8 cellular contexts compared by ENCODE assay signal in the genomic region with DNA sequence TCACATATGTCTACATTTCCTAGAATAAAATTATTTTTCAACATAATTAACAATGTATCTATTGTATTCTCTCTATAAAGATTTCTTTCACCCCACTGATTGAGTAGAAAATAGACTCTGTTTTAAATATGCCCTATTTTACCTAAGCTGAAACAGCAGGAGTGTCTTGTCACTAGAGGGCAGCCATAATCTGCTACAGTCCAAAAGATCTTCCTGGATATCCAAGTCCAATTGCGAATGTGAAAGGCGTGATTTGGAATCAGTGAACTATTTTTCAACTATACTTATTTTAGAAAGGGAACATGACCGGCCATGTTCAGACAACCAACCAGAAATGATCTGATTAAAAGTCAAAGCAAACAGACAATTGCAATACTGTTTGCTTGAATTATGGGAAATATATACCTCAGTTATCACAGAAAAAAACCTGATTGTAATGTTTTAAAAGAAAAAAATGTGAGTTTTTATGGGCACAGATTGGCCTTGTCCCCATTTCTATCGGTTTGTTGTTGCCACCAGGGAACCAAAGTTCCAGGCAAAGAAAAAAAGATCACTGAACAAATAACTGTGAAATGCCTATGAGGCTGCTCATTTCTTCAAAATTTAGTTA.
DNase-seq lines count a peak whose midpoint lies in the region; ATAC-seq and TF ChIP-seq lines count a peak whose summit lies in the region.

No MANE protein-coding gene starts in this region.

- intact Hi-C loops in ovary (cut with DNase I), result no loop called here

- H3K27me3 ChIP-seq in ovary, result no peaks in the 10 kb centered on the region

- H3K9me3 ChIP-seq in ovary, result no peaks in the 10 kb centered on the region

- ATAC-seq in HG03108 (IDR thresholded peaks at IDR 0.05; ENCODE audit: unreplicated experiment) (no peak), GM19463 (IDR thresholded peaks at IDR 0.05; ENCODE audit: unreplicated experiment) (no peak)

- no peak for TF ChIP-seq EP300 in ovary (IDR thresholded peaks at IDR 0.05)

- H3K27ac ChIP-seq in ovary, result no peak overlapping the region

- H3K36me3 ChIP-seq in ovary, result no peaks in the 10 kb centered on the region

- 5 to 15% (median 7%) methylated on average over 4 of the region's 4 CpGs for WGBS in ovary, 3 donors

- H3K4me3 ChIP-seq in epithelial cell of esophagus (ENCODE audit: low read length) (no peak overlapping the region), ovary (no peak overlapping the region)

- TF ChIP-seq POLR2A in ovary (IDR thresholded peaks at IDR 0.05), result no peak

- TF ChIP-seq CTCF in epithelial cell of esophagus (IDR thresholded peaks at IDR 0.05; ENCODE audit: insufficient read depth, low read depth, low read length, missing control alignments) (peak; percentile 88), ovary (IDR thresholded peaks at IDR 0.05) (peak; percentile 21 to 26 (median 21))

- H3K4me1 ChIP-seq in ovary (ENCODE audit: insufficient read depth), result no peaks in the 10 kb centered on the region

- peak; percentile 71 for DNase-seq in NCI-H82 (lab: John Stamatoyannopoulos, UW)
- DNase-seq in NCI-H82 treated with DMSO at 0.1 percent for 48 hours (lab: John Stamatoyannopoulos, UW; ENCODE audit: unreplicated experiment), result no peak
- DNase-seq in NCI-H748 (lab: John Stamatoyannopoulos, UW; ENCODE audit: unreplicated experiment), result peak; percentile 71
- peak; percentile 87 for DNase-seq in epithelial cell of esophagus (ENCODE audit: low read depth)
- peak in 1 of 5 donors; percentile 19 for DNase-seq in ovary
- DNase-seq in stimulated activated CD4-positive, alpha-beta T cell treated with anti-CD3 and anti-CD28 coated beads, Interleukin-2, amount 100 ng/mL, for 48 hours, result no peak

Comparison
In these comparisons a context has a peak if more than half of its experiments do, and no peak if none do; other contexts are left out.
1. DNase-seq: peak in NCI-H82 (single experiment), NCI-H748 (single experiment) and epithelial cell of esophagus (single experiment); none in NCI-H82 treated with DMSO at 0.1 percent for 48 hours (single experiment) and stimulated activated CD4-positive, alpha-beta T cell treated with anti-CD3 and anti-CD28 coated beads, Interleukin-2, amount 100 ng/mL, for 48 hours (0 of 2).